In genomic region chr1:200364121-200364759, GRCh38 we compare ENCODE assay signal across 1 cellular context.
TF ChIP-seq lines count a peak whose summit lies in the region.

No MANE protein-coding gene starts in this region.

TF ChIP-seq in WTC11, 78 proteins besides CTCF, POLR2A, EP300 and RAD21 (continued from another document):
- TF ChIP-seq ZNF512 (CRISPR knock-in tag; IDR thresholded peaks at IDR 0.05; ENCODE audit: borderline replicate concordance), result no peak
- TF ChIP-seq CBFB (CRISPR knock-in tag; IDR thresholded peaks at IDR 0.05; ENCODE audit: low read depth), result no peak
- TF ChIP-seq SP1 (CRISPR knock-in tag; conservative IDR thresholded peaks at IDR 0.05), result no peak
- peak; percentile 92 for TF ChIP-seq NFE2L1 (CRISPR knock-in tag; IDR thresholded peaks at IDR 0.05)
- no peak for TF ChIP-seq TEAD1 (CRISPR knock-in tag; IDR thresholded peaks at IDR 0.05)
- no peak for TF ChIP-seq ATF6 (CRISPR knock-in tag; IDR thresholded peaks at IDR 0.05)
- no peak for TF ChIP-seq E2F5 (CRISPR knock-in tag; IDR thresholded peaks at IDR 0.05)
- no peak for TF ChIP-seq JAZF1 (CRISPR knock-in tag; IDR thresholded peaks at IDR 0.05)
- 0 out of 2 replicates have a peak, but pooled peaks have one; percentile 49 for TF ChIP-seq ZNF232 (CRISPR knock-in tag; IDR thresholded peaks at IDR 0.05)
- no peak for TF ChIP-seq HMGA2 (CRISPR knock-in tag; IDR thresholded peaks at IDR 0.05)
- no peak for TF ChIP-seq MAX (CRISPR knock-in tag; IDR thresholded peaks at IDR 0.05)
- TF ChIP-seq FOXK1 (CRISPR knock-in tag; IDR thresholded peaks at IDR 0.05), result peak; percentile 62; the same call in 1 of the 2 replicates
